Comparison of ENCODE assay signal across 8 cellular contexts in genomic region chr18:4106407-4107033, GRCh38.
DNase-seq lines count a peak whose midpoint lies in the region; ATAC-seq and TF ChIP-seq lines count a peak whose summit lies in the region.

No MANE protein-coding gene starts in this region.

- DNase-seq in A172 (ENCODE audit: low spot score) (peak; percentile 54), GM10266 (ENCODE audit: extremely low spot score) (peak; percentile 22), fibroblast of the conjunctiva (ENCODE audit: low read depth) (peak; percentile 49), osteoblast (ENCODE audit: insufficient read length, low spot score, missing footprints) (no peak), upper lobe of left lung (peak in 1 of 2 donors; percentile 34)
- peak; percentile 74 to 81 for DNase-seq in activated T-cell treated with anti-CD3 and anti-CD28 coated beads, Interleukin-2, amount 50 U/mL, for 48 hours

- peak; percentile 73 for ATAC-seq in HG02981 (IDR thresholded peaks at IDR 0.05; ENCODE audit: unreplicated experiment)
- ATAC-seq in upper lobe of left lung (ENCODE audit: low FRiP score in 2 of 2), result peak in 1 of 2 donors; percentile 86

- no peaks in the 10 kb centered on the region for H3K27me3 ChIP-seq in OCI-LY1 (ENCODE audit: insufficient read depth, low read length)
- no peaks in the 10 kb centered on the region for H3K27me3 ChIP-seq in osteoblast (ENCODE audit: insufficient read depth, low read length)
- H3K27me3 ChIP-seq in upper lobe of left lung, result no peaks in the 10 kb centered on the region

- H3K4me2 ChIP-seq in OCI-LY1 (ENCODE audit: low read length) (no peak overlapping the region), osteoblast (ENCODE audit: insufficient read depth, low read length) (peak overlapping the region; percentile 65)

- H3K79me2 ChIP-seq in OCI-LY1 (ENCODE audit: insufficient read depth, low read length), result no peaks in the 10 kb centered on the region
- no peaks in the 10 kb centered on the region for H3K79me2 ChIP-seq in osteoblast (ENCODE audit: insufficient read depth, low read length)

- no peak for TF ChIP-seq EP300 in upper lobe of left lung (IDR thresholded peaks at IDR 0.05)

- H3K4me1 ChIP-seq in OCI-LY1 (ENCODE audit: insufficient read depth, low read length, severe bottlenecking) (no peaks in the 10 kb centered on the region), osteoblast (ENCODE audit: insufficient read depth, low read length) (no peaks in the 10 kb centered on the region), upper lobe of left lung (no peaks in the 10 kb centered on the region)

- H3K4me3 ChIP-seq in OCI-LY1 (ENCODE audit: low read depth, low read length, poor library complexity, severe bottlenecking), result no peak overlapping the region
- H3K4me3 ChIP-seq in osteoblast (ENCODE audit: insufficient read depth, low read length), result peak overlapping the region; percentile 44
- no peak overlapping the region for H3K4me3 ChIP-seq in upper lobe of left lung

- no peak for TF ChIP-seq POLR2A in upper lobe of left lung (IDR thresholded peaks at IDR 0.05)

- TF ChIP-seq CTCF in GM10266 (IDR thresholded peaks at IDR 0.05; ENCODE audit: control insufficient read depth, insufficient read depth, low read depth, missing control alignments) (peak; percentile 72), OCI-LY1 (IDR thresholded peaks at IDR 0.05; ENCODE audit: low read length) (peak; percentile 60), osteoblast (IDR thresholded peaks at IDR 0.05; ENCODE audit: extremely low read depth, low read depth, low read length) (peak; percentile 72), upper lobe of left lung (IDR thresholded peaks at IDR 0.05) (peak; percentile 41 to 74 (median 72))

- H3K27ac ChIP-seq in OCI-LY1 (ENCODE audit: low read depth, low read length, poor library complexity, severe bottlenecking) (no peak overlapping the region), osteoblast (ENCODE audit: low read depth, low read length) (no peak overlapping the region), upper lobe of left lung (no peak overlapping the region)

- no peaks in the 10 kb centered on the region for H3K9me3 ChIP-seq in OCI-LY1 (ENCODE audit: low read length)
- no peaks in the 10 kb centered on the region for H3K9me3 ChIP-seq in osteoblast (ENCODE audit: low read depth, low read length)
- H3K9me3 ChIP-seq in upper lobe of left lung, result no peaks in the 10 kb centered on the region

- H3K9ac ChIP-seq in OCI-LY1 (ENCODE audit: low read length), result no peak overlapping the region

- H3K9me2 ChIP-seq in OCI-LY1 (ENCODE audit: low read depth, low read length), result no peaks in the 10 kb centered on the region

- H3K36me3 ChIP-seq in OCI-LY1 (ENCODE audit: insufficient read depth, low read length), result no peaks in the 10 kb centered on the region
- no peaks in the 10 kb centered on the region for H3K36me3 ChIP-seq in osteoblast (ENCODE audit: insufficient read depth, low read length)
- H3K36me3 ChIP-seq in upper lobe of left lung, result no peaks in the 10 kb centered on the region

- H4K20me1 ChIP-seq in OCI-LY1 (ENCODE audit: insufficient read depth, low read length) (no peaks in the 10 kb centered on the region), osteoblast (ENCODE audit: insufficient read depth, low read length) (no peaks in the 10 kb centered on the region)

- H3F3A ChIP-seq in OCI-LY1 (ENCODE audit: insufficient read depth, low read length), result no peaks in the 10 kb centered on the region

- WGBS in upper lobe of left lung, 2 donors, result 42 to 47% methylated on average over 13 of the region's 13 CpGs

- H2AFZ ChIP-seq in OCI-LY1 (ENCODE audit: low read length) (no peak overlapping the region), osteoblast (ENCODE audit: low read length) (peak overlapping the region; percentile 6)
